Comparison of ENCODE assay signal across 1 cellular context in genomic region chr17:45277216-45277849, GRCh38.
TF ChIP-seq lines count a peak whose summit lies in the region.

No MANE protein-coding gene starts in this region.

TF ChIP-seq in K562, 482 proteins besides CTCF, POLR2A, EP300 and RAD21 (continued from another document and continues in another):
- peak; percentile 78 for TF ChIP-seq MGA (IDR thresholded peaks at IDR 0.05)
- TF ChIP-seq ZNF77 (CRISPR knock-in tag; IDR thresholded peaks at IDR 0.05), result no peak
- TF ChIP-seq RFX7 (CRISPR knock-in tag; IDR thresholded peaks at IDR 0.05), result no peak
- TF ChIP-seq SMAD3 (CRISPR knock-in tag; conservative IDR thresholded peaks at IDR 0.05), result 0 out of 2 replicates have a peak, but pooled peaks have one; percentile 29
- TF ChIP-seq FOXP1 (CRISPR knock-in tag; IDR thresholded peaks at IDR 0.05), result no peak
- 0 out of 2 replicates have a peak, but pooled peaks have one; percentile 51 for TF ChIP-seq ELF1 (tag; IDR thresholded peaks at IDR 0.05)
- no peak for TF ChIP-seq DIDO1 (tag; IDR thresholded peaks at IDR 0.05; ENCODE audit: low read depth)
- TF ChIP-seq BRCA1 (IDR thresholded peaks at IDR 0.05), result no peak
- no peak for TF ChIP-seq BRCA1 (CRISPR knock-in tag; IDR thresholded peaks at IDR 0.05)
- TF ChIP-seq CREB1 (IDR thresholded peaks at IDR 0.05), result no peak
- TF ChIP-seq CREB1 (CRISPR knock-in tag; IDR thresholded peaks at IDR 0.05), result 0 out of 2 replicates have a peak, but pooled peaks have one; percentile 16
- peak; percentile 32; the same call in 1 of the 2 replicates for TF ChIP-seq MYNN (IDR thresholded peaks at IDR 0.05)
- TF ChIP-seq MYNN (CRISPR knock-in tag; IDR thresholded peaks at IDR 0.05), result no peak
- TF ChIP-seq TCF3 (CRISPR knock-in tag; IDR thresholded peaks at IDR 0.05), result peak; percentile 45; the same call in 1 of the 2 replicates
- TF ChIP-seq MAFK (IDR thresholded peaks at IDR 0.05; ENCODE audit: low read length), result peak; percentile 99
- no peak for TF ChIP-seq XRCC4 (IDR thresholded peaks at IDR 0.05; ENCODE audit: extremely low read depth, insufficient read depth, insufficient read length)
- TF ChIP-seq MAX (CRISPR knock-in tag; IDR thresholded peaks at IDR 0.05), result peak; percentile 56; the same call in 1 of the 2 replicates
- TF ChIP-seq NCOR1 (IDR thresholded peaks at IDR 0.05), result peak; percentile 62
- peak; percentile 72 for TF ChIP-seq TFE3 (CRISPR knock-in tag; IDR thresholded peaks at IDR 0.05)
- TF ChIP-seq NKRF (IDR thresholded peaks at IDR 0.05; ENCODE audit: borderline replicate concordance), result no peak
- no peak for TF ChIP-seq USF2 (CRISPR knock-in tag; IDR thresholded peaks at IDR 0.05)
- peak; percentile 75; the same call in 1 of the 2 replicates for TF ChIP-seq MTA1 (IDR thresholded peaks at IDR 0.05; ENCODE audit: borderline replicate concordance)
- no peak for TF ChIP-seq EZH2 (IDR thresholded peaks at IDR 0.05; ENCODE audit: borderline replicate concordance, low read depth, low read length)
- TF ChIP-seq CXXC5 (CRISPR knock-in tag; IDR thresholded peaks at IDR 0.05), result no peak
- peak; percentile 89 for TF ChIP-seq XRCC5 (IDR thresholded peaks at IDR 0.05; ENCODE audit: low read depth, low read length)
- peak; percentile 55 for TF ChIP-seq NFE2 (IDR thresholded peaks at IDR 0.05; ENCODE audit: low read depth)
- 0 out of 2 replicates have a peak, but pooled peaks have one; percentile 26 for TF ChIP-seq RNF2 (IDR thresholded peaks at IDR 0.05)
- peak; percentile 72 for TF ChIP-seq CBFA2T3 (IDR thresholded peaks at IDR 0.05)
- TF ChIP-seq ASH1L (IDR thresholded peaks at IDR 0.05; ENCODE audit: borderline replicate concordance, low read depth, partially characterized antibody), result no peak
- no peak for TF ChIP-seq PHB2 (IDR thresholded peaks at IDR 0.05; ENCODE audit: low read depth)
- no peak for TF ChIP-seq ZBTB33 (CRISPR knock-in tag; IDR thresholded peaks at IDR 0.05)
- peak; percentile 66; the same call in 1 of the 2 replicates for TF ChIP-seq TFAP4 (CRISPR knock-in tag; IDR thresholded peaks at IDR 0.05; ENCODE audit: borderline replicate concordance)
- peak; percentile 72 for TF ChIP-seq NR2C1 (IDR thresholded peaks at IDR 0.05)
- TF ChIP-seq NR2C1 (tag; IDR thresholded peaks at IDR 0.05), result peak; percentile 65
- no peak for TF ChIP-seq PHF21A (IDR thresholded peaks at IDR 0.05; ENCODE audit: borderline replicate concordance, low read depth)
- TF ChIP-seq YY1 (IDR thresholded peaks at IDR 0.05; ENCODE audit: borderline replicate concordance in 1 of 3, control insufficient read depth in 1 of 3, extremely low read depth in 1 of 3, insufficient read depth in 3 of 3, insufficient read length in 1 of 3, insufficient replicate concordance in 2 of 3, low read depth in 1 of 3, low read length in 2 of 3), result peak in 2 of 3 experiments; percentile 5 to 51
- no peak for TF ChIP-seq ELK1 (CRISPR knock-in tag; IDR thresholded peaks at IDR 0.05)
- TF ChIP-seq SRSF1 (IDR thresholded peaks at IDR 0.05; ENCODE audit: low read depth, low read length), result no peak
- peak; percentile 100 for TF ChIP-seq ZNF316 (IDR thresholded peaks at IDR 0.05)
- peak; percentile 73 for TF ChIP-seq ARID1B (IDR thresholded peaks at IDR 0.05)
- TF ChIP-seq DPF2 (IDR thresholded peaks at IDR 0.05), result peak; percentile 82
- TF ChIP-seq NR2F6 (CRISPR knock-in tag; IDR thresholded peaks at IDR 0.05), result no peak
- no peak for TF ChIP-seq HINFP (tag; conservative IDR thresholded peaks at IDR 0.05; ENCODE audit: low read depth)
